20 cellular contexts compared by ENCODE assay signal in genomic region chr14:19434891-19435290, GRCh38. TPM values are rescaled to one million over a fixed set of nuclear protein-coding genes. Genes with fewer than 3 reads are reported as not detected.
"Had no signal": no experiment of that assay in that cellular context is flagged by ENCODE, and none has a peak within 500 bp of the region (broad histone marks: within the 10 kb centered on the region; RNA-seq: fewer than 3 reads in every experiment).

No MANE protein-coding gene starts in this region.

RNA-seq across cellular contexts. Expression of gene POTEG, which starts 0.8 kb away (rescaled TPM):
- total RNA-seq: activated CD4-positive, alpha-beta memory T cell treated with anti-CD3 and anti-CD28 coated beads, Interleukin-2, amount 10 ng/mL, durations not matched to agents 7 days and 5 days; activated CD4-positive, alpha-beta T cell treated with anti-CD3 and anti-CD28 coated beads for 36 hours; activated CD4-positive, alpha-beta T cell treated with anti-CD3 and anti-CD28 coated beads, Interleukin-2, amount 10 ng/mL, durations not matched to agents 7 days and 5 days; activated CD8-positive, alpha-beta memory T cell treated with anti-CD3 and anti-CD28 coated beads, Interleukin-2, amount 10 ng/mL, durations not matched to agents 7 days and 5 days; activated CD8-positive, alpha-beta T cell treated with anti-CD3 and anti-CD28 coated beads, Interleukin-2, amount 10 ng/mL, durations not matched to agents 7 days and 5 days; activated naive CD4-positive, alpha-beta T cell treated with anti-CD3 and anti-CD28 coated beads for 36 hours; activated naive CD4-positive, alpha-beta T cell treated with anti-CD3 and anti-CD28 coated beads, Interleukin-2, amount 50 U/mL, for 72 hours; activated naive CD8-positive, alpha-beta T cell treated with anti-CD3 and anti-CD28 coated beads for 36 hours; activated T-helper 2 cell treated with anti-CD3 and anti-CD28 coated beads, Interferon-gamma antibody, Interleukin-2, Interleukin-4, amounts not matched to agents 10 μg/mL and 5 μg/mL and 100 μg/mL, durations not matched to agents 14 hours and 24 hours and 36 hours; adrenal gland; aorta; astrocyte; body of pancreas; breast epithelium; cardiac septum; T-cell; T-helper 1 cell treated with Interleukin-12 subunit alpha and Interleukin-12 subunit beta and Interleukin-4 antibody, amounts not matched to agents 30 ng/mL and 1 ng/mL, for 36 hours; T-helper 17 cell; T-helper 2 cell treated with Interferon-gamma antibody and Interleukin-4, amounts not matched to agents 100 ng/mL and 5 ng/mL, for 36 hours; WTC11 had no signal
- polyA plus RNA-seq: adrenal gland, aorta had no signal
